Comparison of ENCODE assay signal across 2 cellular contexts in the genomic region with DNA sequence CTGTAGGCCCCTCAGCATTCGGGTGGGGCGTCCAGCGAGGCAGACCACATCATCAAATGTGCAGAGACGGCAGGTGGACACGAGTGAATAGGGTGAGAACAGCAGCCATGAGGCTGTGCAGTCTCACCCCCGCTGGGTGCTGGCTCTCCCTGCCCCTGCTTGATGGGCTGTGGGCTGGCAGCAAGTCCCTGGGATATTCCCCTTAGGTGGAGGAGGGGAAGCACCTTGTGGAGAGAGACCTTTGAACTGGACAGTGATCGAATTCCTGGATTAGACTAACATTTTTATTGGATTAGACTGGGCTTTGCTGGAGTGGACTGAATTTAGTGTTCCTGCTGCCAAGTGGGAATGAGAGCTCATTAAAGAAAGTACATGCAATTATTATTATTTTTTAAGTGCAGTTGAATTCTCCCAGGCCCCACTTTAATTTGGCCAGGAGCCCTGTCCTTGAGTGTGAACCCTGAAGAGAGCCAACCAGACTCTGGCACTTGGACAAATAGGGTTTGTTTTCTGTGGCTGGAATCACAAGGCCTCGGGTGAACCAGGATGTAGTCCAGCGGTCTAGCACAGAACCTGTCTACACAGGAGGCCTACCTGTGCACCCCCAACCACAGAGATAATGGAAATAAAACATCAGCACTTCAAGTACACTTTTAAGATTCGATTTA.
TF ChIP-seq lines count a peak whose summit lies in the region.

No MANE protein-coding gene starts in this region.

TF ChIP-seq in liver, 16 proteins besides CTCF, POLR2A, EP300 and RAD21:
- peak; percentile 35 for TF ChIP-seq REST (IDR thresholded peaks at IDR 0.05)
- TF ChIP-seq ATF3 (IDR thresholded peaks at IDR 0.05) = no peak
- no peak for TF ChIP-seq FOXA1 (IDR thresholded peaks at IDR 0.05)
- peak; percentile 77 for TF ChIP-seq SP1 (IDR thresholded peaks at IDR 0.05)
- TF ChIP-seq, protein P1, sequence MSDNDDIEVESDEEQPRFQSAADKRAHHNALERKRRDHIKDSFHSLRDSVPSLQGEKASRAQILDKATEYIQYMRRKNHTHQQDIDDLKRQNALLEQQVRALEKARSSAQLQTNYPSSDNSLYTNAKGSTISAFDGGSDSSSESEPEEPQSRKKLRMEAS (IDR thresholded peaks at IDR 0.05) = no peak
- peak; percentile 19 for TF ChIP-seq YY1 (IDR thresholded peaks at IDR 0.05)
- TF ChIP-seq HNF4A (conservative IDR thresholded peaks at IDR 0.05) = peak; percentile 81
- no peak for TF ChIP-seq EGR1 (IDR thresholded peaks at IDR 0.05; ENCODE audit: low read depth in 2 of 2)
- TF ChIP-seq RXRA (IDR thresholded peaks at IDR 0.05) = peak; percentile 62 to 73
- TF ChIP-seq HNF4G (IDR thresholded peaks at IDR 0.05) = peak; percentile 72
- TF ChIP-seq, protein P2, sequence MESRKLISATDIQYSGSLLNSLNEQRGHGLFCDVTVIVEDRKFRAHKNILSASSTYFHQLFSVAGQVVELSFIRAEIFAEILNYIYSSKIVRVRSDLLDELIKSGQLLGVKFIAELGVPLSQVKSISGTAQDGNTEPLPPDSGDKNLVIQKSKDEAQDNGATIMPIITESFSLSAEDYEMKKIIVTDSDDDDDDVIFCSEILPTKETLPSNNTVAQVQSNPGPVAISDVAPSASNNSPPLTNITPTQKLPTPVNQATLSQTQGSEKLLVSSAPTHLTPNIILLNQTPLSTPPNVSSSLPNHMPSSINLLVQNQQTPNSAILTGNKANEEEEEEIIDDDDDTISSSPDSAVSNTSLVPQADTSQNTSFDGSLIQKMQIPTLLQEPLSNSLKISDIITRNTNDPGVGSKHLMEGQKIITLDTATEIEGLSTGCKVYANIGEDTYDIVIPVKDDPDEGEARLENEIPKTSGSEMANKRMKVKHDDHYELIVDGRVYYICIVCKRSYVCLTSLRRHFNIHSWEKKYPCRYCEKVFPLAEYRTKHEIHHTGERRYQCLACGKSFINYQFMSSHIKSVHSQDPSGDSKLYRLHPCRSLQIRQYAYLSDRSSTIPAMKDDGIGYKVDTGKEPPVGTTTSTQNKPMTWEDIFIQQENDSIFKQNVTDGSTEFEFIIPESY (IDR thresholded peaks at IDR 0.05) = peak; percentile 24
- no peak for TF ChIP-seq GABPA (IDR thresholded peaks at IDR 0.05 in 1 of 2, conservative IDR thresholded peaks at IDR 0.05 in 1 of 2)
- no peak for TF ChIP-seq FOXA2 (IDR thresholded peaks at IDR 0.05)
- no peak for TF ChIP-seq JUND (IDR thresholded peaks at IDR 0.05)
- no peak for TF ChIP-seq NR2F2 (IDR thresholded peaks at IDR 0.05)
- no peak for TF ChIP-seq TAF1 (conservative IDR thresholded peaks at IDR 0.05)

TF ChIP-seq in HepG2, 621 proteins besides CTCF, POLR2A, EP300 and RAD21 (continued from another document):
- TF ChIP-seq ARID3A (IDR thresholded peaks at IDR 0.05; ENCODE audit: low read depth, low read length) (no peak), TRIM24 (CRISPR knock-in tag; IDR thresholded peaks at IDR 0.05) (no peak), ZFX (CRISPR knock-in tag; IDR thresholded peaks at IDR 0.05; ENCODE audit: low read depth) (no peak), ZNF30 (CRISPR knock-in tag; IDR thresholded peaks at IDR 0.05) (no peak), DZIP1 (CRISPR knock-in tag; IDR thresholded peaks at IDR 0.05) (no peak), HHEX (CRISPR knock-in tag; IDR thresholded peaks at IDR 0.05) (no peak), ZBTB7A (CRISPR knock-in tag; IDR thresholded peaks at IDR 0.05) (no peak), SATB2 (CRISPR knock-in tag; IDR thresholded peaks at IDR 0.05) (no peak), HNRNPL (IDR thresholded peaks at IDR 0.05; ENCODE audit: low read depth, low read length) (no peak)
- TF ChIP-seq, protein P3, sequence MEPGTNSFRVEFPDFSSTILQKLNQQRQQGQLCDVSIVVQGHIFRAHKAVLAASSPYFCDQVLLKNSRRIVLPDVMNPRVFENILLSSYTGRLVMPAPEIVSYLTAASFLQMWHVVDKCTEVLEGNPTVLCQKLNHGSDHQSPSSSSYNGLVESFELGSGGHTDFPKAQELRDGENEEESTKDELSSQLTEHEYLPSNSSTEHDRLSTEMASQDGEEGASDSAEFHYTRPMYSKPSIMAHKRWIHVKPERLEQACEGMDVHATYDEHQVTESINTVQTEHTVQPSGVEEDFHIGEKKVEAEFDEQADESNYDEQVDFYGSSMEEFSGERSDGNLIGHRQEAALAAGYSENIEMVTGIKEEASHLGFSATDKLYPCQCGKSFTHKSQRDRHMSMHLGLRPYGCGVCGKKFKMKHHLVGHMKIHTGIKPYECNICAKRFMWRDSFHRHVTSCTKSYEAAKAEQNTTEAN (CRISPR knock-in tag; conservative IDR thresholded peaks at IDR 0.05) = no peak
- TF ChIP-seq, protein P4, sequence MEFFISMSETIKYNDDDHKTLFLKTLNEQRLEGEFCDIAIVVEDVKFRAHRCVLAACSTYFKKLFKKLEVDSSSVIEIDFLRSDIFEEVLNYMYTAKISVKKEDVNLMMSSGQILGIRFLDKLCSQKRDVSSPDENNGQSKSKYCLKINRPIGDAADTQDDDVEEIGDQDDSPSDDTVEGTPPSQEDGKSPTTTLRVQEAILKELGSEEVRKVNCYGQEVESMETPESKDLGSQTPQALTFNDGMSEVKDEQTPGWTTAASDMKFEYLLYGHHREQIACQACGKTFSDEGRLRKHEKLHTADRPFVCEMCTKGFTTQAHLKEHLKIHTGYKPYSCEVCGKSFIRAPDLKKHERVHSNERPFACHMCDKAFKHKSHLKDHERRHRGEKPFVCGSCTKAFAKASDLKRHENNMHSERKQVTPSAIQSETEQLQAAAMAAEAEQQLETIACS (CRISPR knock-in tag; IDR thresholded peaks at IDR 0.05) = no peak
- TF ChIP-seq, protein P5, sequence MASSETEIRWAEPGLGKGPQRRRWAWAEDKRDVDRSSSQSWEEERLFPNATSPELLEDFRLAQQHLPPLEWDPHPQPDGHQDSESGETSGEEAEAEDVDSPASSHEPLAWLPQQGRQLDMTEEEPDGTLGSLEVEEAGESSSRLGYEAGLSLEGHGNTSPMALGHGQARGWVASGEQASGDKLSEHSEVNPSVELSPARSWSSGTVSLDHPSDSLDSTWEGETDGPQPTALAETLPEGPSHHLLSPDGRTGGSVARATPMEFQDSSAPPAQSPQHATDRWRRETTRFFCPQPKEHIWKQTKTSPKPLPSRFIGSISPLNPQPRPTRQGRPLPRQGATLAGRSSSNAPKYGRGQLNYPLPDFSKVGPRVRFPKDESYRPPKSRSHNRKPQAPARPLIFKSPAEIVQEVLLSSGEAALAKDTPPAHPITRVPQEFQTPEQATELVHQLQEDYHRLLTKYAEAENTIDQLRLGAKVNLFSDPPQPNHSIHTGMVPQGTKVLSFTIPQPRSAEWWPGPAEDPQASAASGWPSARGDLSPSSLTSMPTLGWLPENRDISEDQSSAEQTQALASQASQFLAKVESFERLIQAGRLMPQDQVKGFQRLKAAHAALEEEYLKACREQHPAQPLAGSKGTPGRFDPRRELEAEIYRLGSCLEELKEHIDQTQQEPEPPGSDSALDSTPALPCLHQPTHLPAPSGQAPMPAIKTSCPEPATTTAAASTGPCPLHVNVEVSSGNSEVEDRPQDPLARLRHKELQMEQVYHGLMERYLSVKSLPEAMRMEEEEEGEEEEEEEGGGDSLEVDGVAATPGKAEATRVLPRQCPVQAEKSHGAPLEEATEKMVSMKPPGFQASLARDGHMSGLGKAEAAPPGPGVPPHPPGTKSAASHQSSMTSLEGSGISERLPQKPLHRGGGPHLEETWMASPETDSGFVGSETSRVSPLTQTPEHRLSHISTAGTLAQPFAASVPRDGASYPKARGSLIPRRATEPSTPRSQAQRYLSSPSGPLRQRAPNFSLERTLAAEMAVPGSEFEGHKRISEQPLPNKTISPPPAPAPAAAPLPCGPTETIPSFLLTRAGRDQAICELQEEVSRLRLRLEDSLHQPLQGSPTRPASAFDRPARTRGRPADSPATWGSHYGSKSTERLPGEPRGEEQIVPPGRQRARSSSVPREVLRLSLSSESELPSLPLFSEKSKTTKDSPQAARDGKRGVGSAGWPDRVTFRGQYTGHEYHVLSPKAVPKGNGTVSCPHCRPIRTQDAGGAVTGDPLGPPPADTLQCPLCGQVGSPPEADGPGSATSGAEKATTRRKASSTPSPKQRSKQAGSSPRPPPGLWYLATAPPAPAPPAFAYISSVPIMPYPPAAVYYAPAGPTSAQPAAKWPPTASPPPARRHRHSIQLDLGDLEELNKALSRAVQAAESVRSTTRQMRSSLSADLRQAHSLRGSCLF (CRISPR knock-in tag; IDR thresholded peaks at IDR 0.05; ENCODE audit: borderline replicate concordance) = no peak
- TF ChIP-seq, protein P6, sequence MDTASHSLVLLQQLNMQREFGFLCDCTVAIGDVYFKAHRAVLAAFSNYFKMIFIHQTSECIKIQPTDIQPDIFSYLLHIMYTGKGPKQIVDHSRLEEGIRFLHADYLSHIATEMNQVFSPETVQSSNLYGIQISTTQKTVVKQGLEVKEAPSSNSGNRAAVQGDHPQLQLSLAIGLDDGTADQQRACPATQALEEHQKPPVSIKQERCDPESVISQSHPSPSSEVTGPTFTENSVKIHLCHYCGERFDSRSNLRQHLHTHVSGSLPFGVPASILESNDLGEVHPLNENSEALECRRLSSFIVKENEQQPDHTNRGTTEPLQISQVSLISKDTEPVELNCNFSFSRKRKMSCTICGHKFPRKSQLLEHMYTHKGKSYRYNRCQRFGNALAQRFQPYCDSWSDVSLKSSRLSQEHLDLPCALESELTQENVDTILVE (CRISPR knock-in tag; IDR thresholded peaks at IDR 0.05) = no peak
- TF ChIP-seq, protein P7, sequence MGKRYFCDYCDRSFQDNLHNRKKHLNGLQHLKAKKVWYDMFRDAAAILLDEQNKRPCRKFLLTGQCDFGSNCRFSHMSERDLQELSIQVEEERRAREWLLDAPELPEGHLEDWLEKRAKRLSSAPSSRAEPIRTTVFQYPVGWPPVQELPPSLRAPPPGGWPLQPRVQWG (CRISPR knock-in tag; IDR thresholded peaks at IDR 0.05; ENCODE audit: borderline replicate concordance, low read depth) = no peak
- TF ChIP-seq, protein P8, sequence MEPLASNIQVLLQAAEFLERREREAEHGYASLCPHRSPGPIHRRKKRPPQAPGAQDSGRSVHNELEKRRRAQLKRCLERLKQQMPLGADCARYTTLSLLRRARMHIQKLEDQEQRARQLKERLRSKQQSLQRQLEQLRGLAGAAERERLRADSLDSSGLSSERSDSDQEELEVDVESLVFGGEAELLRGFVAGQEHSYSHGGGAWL (CRISPR knock-in tag; IDR thresholded peaks at IDR 0.05) = no peak
